In the genomic region with DNA sequence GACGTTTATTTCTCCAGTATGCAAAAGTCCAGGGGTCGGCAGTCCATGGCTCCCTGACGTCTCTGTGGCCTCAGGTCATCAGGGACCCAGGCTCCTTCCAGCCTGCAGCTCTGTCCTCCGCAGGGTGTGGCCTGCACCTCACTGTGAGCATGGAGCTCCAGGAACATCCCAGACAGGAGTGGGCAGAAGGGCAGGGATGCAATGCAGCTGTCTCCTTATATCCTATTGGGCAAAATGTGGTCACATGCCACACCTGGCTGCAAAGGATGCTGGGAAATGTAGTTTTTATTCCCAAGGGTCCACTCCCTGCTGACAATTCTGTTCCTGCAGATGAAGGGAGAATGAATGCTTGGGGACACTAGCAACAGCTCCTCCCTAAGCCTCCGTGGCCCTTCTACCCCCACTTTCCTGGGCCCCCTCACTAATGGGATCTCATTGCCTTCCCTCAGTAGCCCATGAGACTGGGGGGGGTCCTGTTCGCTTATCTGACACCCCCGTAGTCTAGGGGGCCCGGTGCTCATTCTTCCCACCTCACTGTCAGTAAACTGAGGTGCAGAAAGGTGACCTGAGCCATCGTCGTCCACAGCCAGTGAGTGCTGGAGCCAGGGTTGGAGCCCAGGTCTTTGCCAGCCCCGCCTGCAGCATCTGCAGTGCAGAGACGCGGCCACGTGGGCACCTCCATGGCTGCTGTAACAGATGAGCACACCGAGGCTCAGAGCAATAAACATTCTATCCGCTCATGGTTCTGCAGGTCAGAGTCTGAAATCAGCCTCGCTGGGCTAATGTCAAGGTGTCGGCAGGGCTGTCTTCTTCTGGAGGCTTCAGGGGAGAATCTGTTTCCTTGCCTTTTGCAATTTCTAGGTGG, we compare ENCODE assay signal across 9 cellular contexts. TPM values are rescaled to one million over a fixed set of nuclear protein-coding genes. Genes with fewer than 3 reads are reported as not detected.
DNase-seq lines count a peak whose midpoint lies in the region; ATAC-seq, FAIRE-seq and TF ChIP-seq lines count a peak whose summit lies in the region.
"Had no signal": no experiment of that assay in that cellular context is flagged by ENCODE, and none has a peak within 500 bp of the region (broad histone marks: within the 10 kb centered on the region; RNA-seq: fewer than 3 reads in every experiment).

No MANE protein-coding gene starts in this region.

- H3K36me3 ChIP-seq in bronchial epithelial cell (ENCODE audit: control insufficient read depth, insufficient read depth, low read length): no peaks in the 10 kb centered on the region
- no peaks in the 10 kb centered on the region for H3K36me3 ChIP-seq in psoas muscle (ENCODE audit: insufficient read depth in 1 of 2, low read depth in 1 of 2)
- H3K36me3 ChIP-seq: tibial nerve had no signal

- H3K9me3 ChIP-seq in psoas muscle: no peaks in the 10 kb centered on the region
- H3K9me3 ChIP-seq: tibial nerve had no signal

- H3K27me3 ChIP-seq in bronchial epithelial cell (ENCODE audit: control insufficient read depth, insufficient read depth, low read length) (no peaks in the 10 kb centered on the region), psoas muscle (ENCODE audit: insufficient read depth in 3 of 3, low read length in 2 of 3) (no peaks in the 10 kb centered on the region)
- H3K27me3 ChIP-seq: tibial nerve had no signal

- DNase-seq in AG08395 (ENCODE audit: low spot score) (peak; percentile 64), GM13976 (ENCODE audit: low spot score) (peak; percentile 61), NCI-H460 (ENCODE audit: extremely low read depth, low read depth) (peak; percentile 38), bronchial epithelial cell (ENCODE audit: low read depth) (peak; percentile 60), psoas muscle (no peak)

- in situ Hi-C loops in GM13976 (cut with MboI; ENCODE audit: low sequenced_read_pairs, unreplicated experiment): loop anchor here (10.0 kb wide), 1 partner anchor 179 kb away; no protein-coding TSS in a partner anchor

- peak overlapping the region; percentile 81 for H3K27ac ChIP-seq in psoas muscle
- H3K27ac ChIP-seq: tibial nerve had no signal

- peaks cover 16% of the 10 kb centered on the region for H3K4me1 ChIP-seq in psoas muscle

- intact Hi-C loops in psoas muscle (cut with DNase I): loop anchor here (2.0 to 5.0 kb wide), 6 partner anchors 86 to 356 kb away; a partner anchor contains a TSS

- H3K4me3 ChIP-seq in bronchial epithelial cell (ENCODE audit: low read depth, low read length) (no peak overlapping the region), psoas muscle (no peak overlapping the region)
- H3K4me3 ChIP-seq: tibial nerve had no signal

- no peak for FAIRE-seq in bronchial epithelial cell (lab: Jason Lieb, UNC)

- TF ChIP-seq CTCF in GM13976 (IDR thresholded peaks at IDR 0.05; ENCODE audit: borderline replicate concordance, control extremely low read depth, extremely low read depth, insufficient read depth, missing control alignments) (no peak), bronchial epithelial cell (IDR thresholded peaks at IDR 0.05; ENCODE audit: insufficient read depth, low read length, severe bottlenecking) (no peak), psoas muscle (IDR thresholded peaks at IDR 0.05) (no peak)

- 59 to 75% (median 60%) methylated on average over 18 of the region's 18 CpGs for WGBS in psoas muscle, 3 donors

- ATAC-seq in psoas muscle (peak; percentile 58 to 76 (median 64)), HG02798 (IDR thresholded peaks at IDR 0.05; ENCODE audit: poor library complexity, unreplicated experiment) (no peak), GM19463 (IDR thresholded peaks at IDR 0.05; ENCODE audit: unreplicated experiment) (no peak), GM21381 (IDR thresholded peaks at IDR 0.05; ENCODE audit: unreplicated experiment) (no peak)

RNA-seq across cellular contexts. Expression of a gene that starts 5.9 kb away (rescaled TPM):
- total RNA-seq in NCI-H460 (2014; rRNA removed; shearing (Covaris generic)): 45.5 and 50.7 TPM in 2 replicates
- 21.7 and 42.2 TPM in 2 replicates for polyA plus RNA-seq in NCI-H460 (2014; cell fraction: nucleus; rRNA removed)
- total RNA-seq in bronchial epithelial cell: 67.4 and 91.0 TPM in 2 replicates
- 10 to 100 TPM; 41.4 to 66.1 (median 57.8) TPM for total RNA-seq in psoas muscle
- 100 to 1,000 TPM in 1 of 3 donors, 10 to 100 TPM in 2; 43.4 to 151 (median 58.3) TPM for polyA plus RNA-seq in psoas muscle

RNA-seq across cellular contexts. Expression of a gene that starts 30.6 kb away (rescaled TPM):
- 4.6 and 5.8 TPM in 2 replicates for total RNA-seq in NCI-H460 (2014; rRNA removed; shearing (Covaris generic))
- polyA plus RNA-seq in NCI-H460 (2014; cell fraction: nucleus; rRNA removed): 3.4 and 3.5 TPM in 2 replicates
- total RNA-seq in bronchial epithelial cell: 12.1 and 14.6 TPM in 2 replicates
- total RNA-seq in psoas muscle: 10 to 100 TPM; 43.0 to 70.3 (median 54.7) TPM
- polyA plus RNA-seq in psoas muscle: 10 to 100 TPM; 21.0 to 63.3 (median 26.4) TPM

Comparison
In these comparisons a context has a peak if more than half of its experiments do, and no peak if none do; other contexts are left out.
1. DNase-seq: peak in AG08395 (single experiment), GM13976 (single experiment), NCI-H460 (single experiment) and bronchial epithelial cell (single experiment); none in psoas muscle (0 of 2).
2. ATAC-seq: peak in psoas muscle (4 of 4); none in HG02798 (single experiment), GM19463 (single experiment) and GM21381 (single experiment).